ENCODE assay signal across 22 cellular contexts in genomic region chr2:104574367-104574766, GRCh38.
DNase-seq lines count a peak whose midpoint lies in the region; ATAC-seq and TF ChIP-seq lines count a peak whose summit lies in the region.
"Had no signal": no experiment of that assay in that cellular context is flagged by ENCODE, and none has a peak within 500 bp of the region (broad histone marks: within the 10 kb centered on the region; RNA-seq: fewer than 3 reads in every experiment).

No MANE protein-coding gene starts in this region.

- no peak overlapping the region for H3K14ac ChIP-seq in neuronal stem cell (ENCODE audit: low read length)

- H2BK12ac ChIP-seq in neuronal stem cell (ENCODE audit: low read length): no peak overlapping the region

- H3K4me3 ChIP-seq in BLaER1: no peak overlapping the region
- no peak overlapping the region for H3K4me3 ChIP-seq in Loucy (ENCODE audit: low read length, poor library complexity, severe bottlenecking)
- no peak overlapping the region for H3K4me3 ChIP-seq in esophagus muscularis mucosa
- peak overlapping the region in 1 of 2 donors; percentile 51 for H3K4me3 ChIP-seq in neuronal stem cell (ENCODE audit: low read length in 2 of 2)
- H3K4me3 ChIP-seq: A549, GM23338, HAP-1 had no signal

- no peak overlapping the region for H3K4ac ChIP-seq in neuronal stem cell (ENCODE audit: low read length)

- no peak for TF ChIP-seq POLR2A in esophagus muscularis mucosa (IDR thresholded peaks at IDR 0.05; ENCODE audit: low read depth)

- no peak overlapping the region for H2AK5ac ChIP-seq in neuronal stem cell (ENCODE audit: low read depth, low read length)

- H3K27me3 ChIP-seq in BLaER1: no peaks in the 10 kb centered on the region
- H3K27me3 ChIP-seq in Loucy (ENCODE audit: insufficient read depth, low read length, poor library complexity, severe bottlenecking): no peaks in the 10 kb centered on the region
- H3K27me3 ChIP-seq in esophagus muscularis mucosa: peaks cover 0 to 2% (median 0%) of the 10 kb centered on the region in 4 donors
- no peaks in the 10 kb centered on the region for H3K27me3 ChIP-seq in neuronal stem cell (ENCODE audit: control insufficient read depth in 3 of 3, insufficient read depth in 3 of 3, low read depth in 1 of 3, low read length in 3 of 3)
- H3K27me3 ChIP-seq: BE2C had no signal

- H3K4me1 ChIP-seq in BLaER1 (peaks cover 26% of the 10 kb centered on the region), Loucy (ENCODE audit: insufficient read depth, low read length, poor library complexity, severe bottlenecking) (peaks cover 13% of the 10 kb centered on the region), esophagus muscularis mucosa (no peaks in the 10 kb centered on the region), neuronal stem cell (ENCODE audit: control insufficient read depth in 2 of 2, insufficient read depth in 1 of 2, low read depth in 1 of 2, low read length in 2 of 2) (peaks cover 0 to 3% of the 10 kb centered on the region in 2 donors)
- H3K4me1 ChIP-seq: A549, BE2C, Caco-2, HAP-1 had no signal

- no peak for ATAC-seq in HG02763 (IDR thresholded peaks at IDR 0.05; ENCODE audit: unreplicated experiment)
- ATAC-seq in HG03280 (IDR thresholded peaks at IDR 0.05; ENCODE audit: unreplicated experiment): no peak
- ATAC-seq: A549; CD8-positive, alpha-beta T cell; GM23338 had no signal

- H3F3A ChIP-seq in Loucy (ENCODE audit: low read depth): no peaks in the 10 kb centered on the region

- H2BK120ac ChIP-seq in neuronal stem cell (ENCODE audit: low read depth, low read length): no peak overlapping the region

- no peak overlapping the region for H3K18ac ChIP-seq in neuronal stem cell (ENCODE audit: low read length)

- no peak overlapping the region for H4K91ac ChIP-seq in neuronal stem cell (ENCODE audit: low read depth, low read length, poor library complexity)

- no peaks in the 10 kb centered on the region for H3K79me2 ChIP-seq in Loucy (ENCODE audit: insufficient read depth, low read length)

- no peak overlapping the region for H4K8ac ChIP-seq in neuronal stem cell (ENCODE audit: low read depth, low read length)

- H3K27ac ChIP-seq in BLaER1: no peak overlapping the region
- H3K27ac ChIP-seq in esophagus muscularis mucosa (replicated peaks in 1 of 4): no peak overlapping the region
- no peak overlapping the region for H3K27ac ChIP-seq in neuronal stem cell (replicated peaks; ENCODE audit: low read length)
- H3K27ac ChIP-seq: A549, C4-2B had no signal

- intact Hi-C loops in esophagus muscularis mucosa (cut with DNase I): no loop called here

- peak overlapping the region; percentile 78 for H3K4me2 ChIP-seq in BLaER1
- H3K4me2 ChIP-seq in Loucy (ENCODE audit: low read depth, low read length, poor library complexity, severe bottlenecking): no peak overlapping the region
- no peak overlapping the region for H3K4me2 ChIP-seq in neuronal stem cell (ENCODE audit: insufficient read depth, low read length, poor library complexity, severe bottlenecking)
- H3K4me2 ChIP-seq: A549, GM23338 had no signal

- no peaks in the 10 kb centered on the region for H3K79me1 ChIP-seq in neuronal stem cell (ENCODE audit: low read depth, low read length)

- H3K9me2 ChIP-seq in Loucy (replicated peaks; ENCODE audit: low read depth, low read length): no peaks in the 10 kb centered on the region

- H3K36me3 ChIP-seq in BLaER1 (no peaks in the 10 kb centered on the region), Loucy (ENCODE audit: insufficient read depth, low read length) (no peaks in the 10 kb centered on the region), esophagus muscularis mucosa (no peaks in the 10 kb centered on the region), neuronal stem cell (replicated peaks in 1 of 2; ENCODE audit: control insufficient read depth in 2 of 2, insufficient read depth in 2 of 2, low read length in 2 of 2) (no peaks in the 10 kb centered on the region)
- H3K36me3 ChIP-seq: BE2C, HAP-1 had no signal

- H2BK15ac ChIP-seq in neuronal stem cell (ENCODE audit: low read length): no peak overlapping the region

- TF ChIP-seq CTCF in Loucy (conservative IDR thresholded peaks at IDR 0.05; ENCODE audit: low read length) (no peak), esophagus muscularis mucosa (IDR thresholded peaks at IDR 0.05) (no peak)

- H2AFZ ChIP-seq in Loucy (ENCODE audit: low read length): peak overlapping the region; percentile 58; the same call in 1 of the 2 replicates
- H2AFZ ChIP-seq in neuronal stem cell (ENCODE audit: low read length): peak overlapping the region; percentile 41
- H2AFZ ChIP-seq: GM23338 had no signal

- H3K9me3 ChIP-seq in BLaER1 (no peaks in the 10 kb centered on the region), Loucy (ENCODE audit: insufficient read depth, low read depth, low read length) (no peaks in the 10 kb centered on the region), esophagus muscularis mucosa (no peaks in the 10 kb centered on the region), neuronal stem cell (replicated peaks in 1 of 2; ENCODE audit: control insufficient read depth in 2 of 2, insufficient read depth in 1 of 2, low read depth in 1 of 2, low read length in 2 of 2) (no peaks in the 10 kb centered on the region)
- H3K9me3 ChIP-seq: A549, BE2C, Caco-2, HAP-1 had no signal

- no peak overlapping the region for H2BK5ac ChIP-seq in neuronal stem cell (ENCODE audit: low read length)

- WGBS in esophagus muscularis mucosa: 94% methylated on average over 7 of the region's 7 CpGs
- WGBS in neuronal stem cell (ENCODE audit: extremely low coverage in 2 of 2, insufficient read length in 2 of 2, insufficient replicate concordance in 1 of 2), 2 donors: no CpG with 5 or more reads among the region's 7 CpGs

- H4K20me1 ChIP-seq in BLaER1: no peaks in the 10 kb centered on the region
- no peaks in the 10 kb centered on the region for H4K20me1 ChIP-seq in Loucy (ENCODE audit: insufficient read depth, low read length, poor library complexity, severe bottlenecking)

- DNase-seq in esophagus muscularis mucosa (ENCODE audit: extremely low spot score): peak; percentile 79
- no peak for DNase-seq in neuronal stem cell (ENCODE audit: low spot score)
- no peak for DNase-seq in RPMI8226
- DNase-seq in OCI-M2 (lab: John Stamatoyannopoulos, UW; ENCODE audit: unreplicated experiment): no peak
- DNase-seq: 8988T; ACHN; AML-193; Caco-2; CD4-positive, CD25-positive, alpha-beta regulatory T cell; CD8-positive, alpha-beta T cell; DMS153; DND-41; HFFc6 had no signal

- no peak for TF ChIP-seq EP300 in esophagus muscularis mucosa (IDR thresholded peaks at IDR 0.05)

- no peak overlapping the region for H3K9ac ChIP-seq in BLaER1
- no peak overlapping the region for H3K9ac ChIP-seq in Loucy (ENCODE audit: low read depth, low read length, poor library complexity, severe bottlenecking)
- H3K9ac ChIP-seq in neuronal stem cell (ENCODE audit: low read depth, low read length, poor library complexity): no peak overlapping the region

- no peak overlapping the region for H3K23ac ChIP-seq in neuronal stem cell (ENCODE audit: low read depth, low read length, poor library complexity)
